In genomic region chr17:7482742-7483088, GRCh38 we compare ENCODE assay signal across 9 cellular contexts. TPM values are rescaled to one million over a fixed set of nuclear protein-coding genes. Genes with fewer than 3 reads are reported as not detected.
DNase-seq lines count a peak whose midpoint lies in the region; ATAC-seq, FAIRE-seq and TF ChIP-seq lines count a peak whose summit lies in the region.
"Not testable (repeated sequence)": the region's sequence is repeated elsewhere in the genome, so short reads cannot be mapped to it uniquely, and the experiment has no call there.
"Had no signal": no experiment of that assay in that cellular context is flagged by ENCODE, and none has a peak within 500 bp of the region (broad histone marks: within the 10 kb centered on the region; RNA-seq: fewer than 3 reads in every experiment).

No MANE protein-coding gene starts in this region.

- not testable (repeated sequence) for H2AFZ ChIP-seq in IMR-90 (replicated peaks; ENCODE audit: low read length, poor library complexity); HepG2 (ENCODE audit: low read length)

- H4K91ac ChIP-seq in IMR-90 (ENCODE audit: insufficient read depth, low read depth, low read length) = peak overlapping the region; percentile 100

- POLR2A ChIA-PET in IMR-90 (lab: Charles Lee; ENCODE audit: unreplicated experiment) = not testable (repeated sequence)
- POLR2A ChIA-PET in HepG2 (lab: Yijun Ruan, JAX) = interaction anchor here (2.6 to 5.5 kb wide), 4 partner anchors 7 to 79 kb away, joined by 19 to 41 read pairs (median 26); partner anchors contain the start of genes CHRNB1, TMEM102 and TMEM256

- not testable (repeated sequence) for ATAC-seq in IMR-90 (ENCODE audit: low read depth); HepG2

- H3K4me1 ChIP-seq in IMR-90 (ENCODE audit: control insufficient read depth, insufficient read depth, low read length) = peaks cover 13% of the 10 kb centered on the region
- H3K4me1 ChIP-seq in ascending aorta = peaks cover 12 to 42% of the 10 kb centered on the region in 2 donors
- H3K4me1 ChIP-seq in HepG2 (ENCODE audit: insufficient read depth, low read length) = peaks cover 62% of the 10 kb centered on the region
- peaks cover 44 to 46% of the 10 kb centered on the region in 2 experiments for H3K4me1 ChIP-seq in neutrophil (ENCODE audit: control insufficient read depth in 1 of 2, insufficient read depth in 1 of 2, low read depth in 1 of 2, low read length in 1 of 2)

- 50% methylated on average over 1 of the region's 6 CpGs; no CpG with 5 or more reads in 1 of the 2 experiments for WGBS in IMR-90 (ENCODE audit: extremely low coverage in 2 of 2, insufficient read length in 1 of 2), 2 experiments
- WGBS in HepG2 (ENCODE audit: low lambda C conversion rate) = 52% methylated on average over 6 of the region's 6 CpGs

- peaks cover 5 to 64% of the 10 kb centered on the region in 2 experiments; a peak in 3 of 4 replicates for H3K79me1 ChIP-seq in IMR-90 (ENCODE audit: low read depth in 1 of 2, low read length in 2 of 2)

- H3K36me3 ChIP-seq in IMR-90 (ENCODE audit: control insufficient read depth, insufficient read depth, low read length); ascending aorta; HepG2 (replicated peaks in 1 of 2; ENCODE audit: control insufficient read depth in 1 of 2, insufficient read depth in 2 of 2, low read length in 2 of 2); neutrophil: not testable (repeated sequence)
- H3K36me3 ChIP-seq in WERI-Rb-1 = peaks cover 20% of the 10 kb centered on the region

- TF ChIP-seq CTCF in C4-2B (conservative IDR thresholded peaks at IDR 0.05); IMR-90 (conservative IDR thresholded peaks at IDR 0.05; ENCODE audit: low read depth, low read length); WERI-Rb-1 (IDR thresholded peaks at IDR 0.05; ENCODE audit: low read depth, low read length); ascending aorta (IDR thresholded peaks at IDR 0.05); HepG2 (CRISPR knock-in tag; IDR thresholded peaks at IDR 0.05); neutrophil (IDR thresholded peaks at IDR 0.05): not testable (repeated sequence)

- H2AK5ac ChIP-seq in IMR-90 (ENCODE audit: low read depth, low read length) = peak overlapping the region; percentile 98

- H3K4me2 ChIP-seq in IMR-90 (ENCODE audit: low read depth, low read length) = peak overlapping the region; percentile 93
- H3K4me2 ChIP-seq in HepG2 (ENCODE audit: low read depth, low read length) = peak overlapping the region; percentile 94

- not testable (repeated sequence) for TF ChIP-seq POLR2A in IMR-90 (IDR thresholded peaks at IDR 0.05; ENCODE audit: low read depth, low read length); HepG2 (IDR thresholded peaks at IDR 0.05; ENCODE audit: insufficient read depth in 1 of 2, low read depth in 2 of 2, low read length in 2 of 2)

- H2BK20ac ChIP-seq in IMR-90 (ENCODE audit: low read depth, low read length) = not testable (repeated sequence)

- H3K79me2 ChIP-seq in HepG2 (ENCODE audit: insufficient read depth, low read length) = peaks cover 48% of the 10 kb centered on the region

- peak overlapping the region; percentile 98 for H3K9ac ChIP-seq in IMR-90 (ENCODE audit: low read depth, low read length)
- H3K9ac ChIP-seq in HepG2 (ENCODE audit: insufficient read depth, low read depth, low read length) = peak overlapping the region; percentile 95

- not testable (repeated sequence) for H3K56ac ChIP-seq in IMR-90 (ENCODE audit: extremely low read depth, insufficient read depth, low read length)

- H4K8ac ChIP-seq in IMR-90 (ENCODE audit: low read depth in 2 of 2, low read length in 2 of 2) = peak overlapping the region; percentile 91 to 98

- intact Hi-C loops in IMR-90 (cut with micrococcal nuclease) = loop anchor here (5.0 kb wide), 1 partner anchor 205 kb away; the partner anchor contains the start of genes TP53 and WRAP53
- intact Hi-C loops in ascending aorta (cut with DNase I) = loop anchor here (5.0 to 10.0 kb wide), 3 partner anchors 202 to 675 kb away; partner anchors contain the start of genes CYB5D1, NAA38, TMEM88 and TP53
- intact Hi-C loops in HepG2 (cut with micrococcal nuclease; ENCODE audit: unreplicated experiment) = loop anchor here (5.0 kb wide), 3 partner anchors 35 to 125 kb away; partner anchors contain the start of genes CHRNB1, TMEM256 and TMEM95

- CTCF ChIA-PET in IMR-90 (lab: Yijun Ruan, JAX); HepG2 (lab: Yijun Ruan, JAX; ENCODE audit: low intra/inter-chr PET ratio, low total read pairs): not testable (repeated sequence)

- H3K27ac ChIP-seq in C4-2B = peak overlapping the region; percentile 93; the same call in 1 of the 2 replicates
- H3K27ac ChIP-seq in IMR-90 (ENCODE audit: insufficient read depth, low read length) = peak overlapping the region; percentile 99
- H3K27ac ChIP-seq in WERI-Rb-1 = peak overlapping the region; percentile 100
- peak overlapping the region; percentile 98 to 100 for H3K27ac ChIP-seq in ascending aorta
- H3K27ac ChIP-seq in epithelial cell of prostate = peak overlapping the region; percentile 87
- peak overlapping the region; percentile 100 for H3K27ac ChIP-seq in HepG2 (ENCODE audit: extremely low read length, insufficient read depth, low read length)
- peak overlapping the region; percentile 99 for H3K27ac ChIP-seq in neutrophil
- H3K27ac ChIP-seq in substantia nigra (ENCODE audit: low read depth, low read length, poor library complexity, severe bottlenecking) = peak overlapping the region; percentile 100

- not testable (repeated sequence) for DNase-seq in IMR-90; WERI-Rb-1; ascending aorta (ENCODE audit: low spot score in 2 of 2); epithelial cell of prostate (ENCODE audit: low read depth, low spot score); HepG2 (ENCODE audit: low spot score); substantia nigra (lab: John Stamatoyannopoulos, UW)

- H4K20me1 ChIP-seq in IMR-90 (ENCODE audit: insufficient read depth, low read length) = peaks cover 38% of the 10 kb centered on the region
- peaks cover 26% of the 10 kb centered on the region for H4K20me1 ChIP-seq in HepG2 (ENCODE audit: insufficient read depth, low read length)

- dilution Hi-C loops in IMR-90 (cut with HindIII; ENCODE audit: low sequenced_read_pairs, unreplicated experiment) = not testable (repeated sequence)

- TF ChIP-seq RAD21 in IMR-90 (IDR thresholded peaks at IDR 0.05; ENCODE audit: low read length); HepG2 (CRISPR knock-in tag; IDR thresholded peaks at IDR 0.05): not testable (repeated sequence)

- H4K5ac ChIP-seq in IMR-90 (ENCODE audit: low read depth, low read length) = peak overlapping the region; percentile 98

- H2AK9ac ChIP-seq in IMR-90 (replicated peaks; ENCODE audit: low read depth, low read length, poor library complexity) = not testable (repeated sequence)

- H2BK15ac ChIP-seq in IMR-90 (ENCODE audit: low read depth, low read length) = peak overlapping the region; percentile 82; the same call in 1 of the 3 replicates

- not testable (repeated sequence) for H3K9me1 ChIP-seq in IMR-90 (ENCODE audit: insufficient read depth, low read length)

- BruUV-seq in IMR-90 (replicated peaks; lab: Mats Ljungman, UMichigan); HepG2 (replicated peaks; lab: Mats Ljungman, UMichigan): not testable (repeated sequence)

- H3K4me3 ChIP-seq in IMR-90 (ENCODE audit: insufficient read depth, low read depth, low read length) = not testable (repeated sequence)
- H3K4me3 ChIP-seq in WERI-Rb-1 (ENCODE audit: low read depth, low read length) = peak overlapping the region; percentile 97
- peak overlapping the region; percentile 71 to 84 for H3K4me3 ChIP-seq in ascending aorta
- peak overlapping the region in 2 of 3 experiments; percentile 75 to 90; a peak in 4 of 6 replicates for H3K4me3 ChIP-seq in HepG2 (replicated peaks in 1 of 3; ENCODE audit: insufficient read depth in 1 of 3, low read depth in 2 of 3, low read length in 3 of 3)
- peak overlapping the region; percentile 70 to 89 for H3K4me3 ChIP-seq in neutrophil (ENCODE audit: low read depth in 1 of 2, low read length in 1 of 2)

- not testable (repeated sequence) for TF ChIP-seq EP300 in HepG2 (IDR thresholded peaks at IDR 0.05; ENCODE audit: low read depth in 2 of 2, low read length in 2 of 2); HepG2 (CRISPR knock-in tag; IDR thresholded peaks at IDR 0.05; ENCODE audit: borderline replicate concordance)

- peak overlapping the region; percentile 100 for H3K23ac ChIP-seq in IMR-90 (ENCODE audit: low read depth, low read length)

- not testable (repeated sequence) for H3K27me3 ChIP-seq in IMR-90 (ENCODE audit: control insufficient read depth, insufficient read depth, low read length); WERI-Rb-1 (ENCODE audit: insufficient read depth, low read depth, severe bottlenecking); ascending aorta; HepG2 (ENCODE audit: control insufficient read depth in 1 of 2, insufficient read depth in 2 of 2, low read length in 2 of 2); neutrophil

- peak overlapping the region; percentile 100; the same call in 1 of the 2 replicates for H2BK120ac ChIP-seq in IMR-90 (ENCODE audit: low read depth, low read length)

- peak overlapping the region; percentile 95 for H3K18ac ChIP-seq in IMR-90 (ENCODE audit: low read depth, low read length)

- H3K4ac ChIP-seq in IMR-90 (ENCODE audit: low read depth, low read length) = peak overlapping the region; percentile 100

- in situ Hi-C loops in IMR-90 (cut with MboI; ENCODE audit: low sequenced_read_pairs); HepG2 (cut with HindIII; ENCODE audit: extremely low pct_ligation_motif_present, low pct_unique_long_range_greater_than_20kb): not testable (repeated sequence)

- FAIRE-seq in HepG2 (lab: Jason Lieb, UNC) = not testable (repeated sequence)

- not testable (repeated sequence) for H3K9me3 ChIP-seq in IMR-90 (ENCODE audit: control insufficient read depth, insufficient read depth, low read length); WERI-Rb-1 (ENCODE audit: severe bottlenecking); ascending aorta; HepG2 (ENCODE audit: low read length); neutrophil

- H2BK5ac ChIP-seq in IMR-90 (ENCODE audit: low read depth, low read length, poor library complexity, severe bottlenecking) = peak overlapping the region; percentile 100

- peak overlapping the region; percentile 100 for H3K14ac ChIP-seq in IMR-90 (replicated peaks; ENCODE audit: low read depth, low read length)

RNA-seq across cellular contexts. Expression of gene POLR2A, which starts 1.5 kb away (rescaled TPM):
- total RNA-seq in IMR-90 (2012; rRNA removed) (56.4 and 56.6 TPM in 2 replicates), ascending aorta (69.5 TPM), HepG2 (2016; rRNA removed; fragmentation: Illumina TruSeq; extraction: Trizol) (17.8 and 63.2 TPM in 2 replicates)
- polyA plus RNA-seq in IMR-90 (2012; rRNA removed) (38.4 and 54.0 TPM in 2 replicates), HepG2 (2011; rRNA removed) (17.2 and 18.3 TPM in 2 replicates)
- 27.6 and 39.2 TPM in 2 replicates for polyA plus RNA-seq in IMR-90 (2012; cell fraction: cytosol; rRNA removed)
- 56.8 and 69.7 TPM in 2 replicates for polyA plus RNA-seq in IMR-90 (2012; cell fraction: nucleus; rRNA removed; ENCODE audit: low replicate concordance)
- total RNA-seq in HepG2 (2016; cell fraction: cytosol; rRNA removed; fragmentation: Illumina TruSeq; extraction: Trizol; ENCODE audit: low read depth) = 31.8 and 37.1 TPM in 2 replicates
- total RNA-seq in HepG2 (2016; cell fraction: insoluble cytoplasmic fraction; rRNA removed; fragmentation: Illumina TruSeq; extraction: Trizol) = 16.0 and 50.4 TPM in 2 replicates
- total RNA-seq in HepG2 (2016; cell fraction: membrane; rRNA removed; fragmentation: Illumina TruSeq; extraction: Trizol) = 16.5 and 17.5 TPM in 2 replicates
- total RNA-seq in HepG2 (2016; cell fraction: nucleus; rRNA removed; fragmentation: Illumina TruSeq; extraction: Trizol) = 46.2 and 49.6 TPM in 2 replicates
- 4.8 and 6.3 TPM in 2 replicates for polyA plus RNA-seq in HepG2 (2011; cell fraction: cytosol; rRNA removed)
- polyA plus RNA-seq in HepG2 (2011; cell fraction: nucleus; rRNA removed) = 85.5 and 109 TPM in 2 replicates
- polyA plus RNA-seq in HepG2 (2012) = 43.9 and 44.8 TPM in 2 replicates
- polyA plus RNA-seq in HepG2 (2016; cell fraction: cytosol; fragmentation: Illumina TruSeq; extraction: Trizol; ENCODE audit: low read depth) = 1.2 and 1.6 TPM in 2 replicates
- polyA plus RNA-seq in HepG2 (2016; cell fraction: insoluble cytoplasmic fraction; fragmentation: Illumina TruSeq; extraction: Trizol; ENCODE audit: low read depth) = 25.1 and 41.6 TPM in 2 replicates
- polyA plus RNA-seq in HepG2 (2016; cell fraction: membrane; fragmentation: Illumina TruSeq; extraction: Trizol; ENCODE audit: low read depth) = 2.8 and 4.1 TPM in 2 replicates
- polyA plus RNA-seq in HepG2 (2016; cell fraction: nucleus; fragmentation: Illumina TruSeq; extraction: Trizol; ENCODE audit: insufficient read depth, low read depth) = 62.8 and 68.8 TPM in 2 replicates
- 200 and 209 TPM in 2 replicates for polyA minus RNA-seq in HepG2 (2011; rRNA and poly(A)+ RNA removed; ENCODE audit: low replicate concordance)
- 71.5 and 80.7 TPM in 2 replicates for polyA minus RNA-seq in HepG2 (2011; cell fraction: cytosol; rRNA and poly(A)+ RNA removed)
- polyA minus RNA-seq in HepG2 (2011; cell fraction: nucleus; rRNA and poly(A)+ RNA removed) = 159 and 190 TPM in 2 replicates

RNA-seq across cellular contexts. Expression of gene SLC35G6, which starts 1.5 kb away (rescaled TPM):
- total RNA-seq in IMR-90 (2012; rRNA removed) (not detected in 2 replicates), ascending aorta (not detected), HepG2 (2016; rRNA removed; fragmentation: Illumina TruSeq; extraction: Trizol) (0.07 TPM in 1 of 2 replicates, not detected in the other)
- polyA plus RNA-seq in IMR-90 (2012; rRNA removed) (not detected in 2 replicates), HepG2 (2011; rRNA removed) (0.04 TPM in 1 of 2 replicates, not detected in the other)
- not detected in 2 replicates for polyA plus RNA-seq in IMR-90 (2012; cell fraction: cytosol; rRNA removed)
- not detected in 2 replicates for polyA plus RNA-seq in IMR-90 (2012; cell fraction: nucleus; rRNA removed; ENCODE audit: low replicate concordance)
- total RNA-seq in HepG2 (2016; cell fraction: cytosol; rRNA removed; fragmentation: Illumina TruSeq; extraction: Trizol; ENCODE audit: low read depth) = not detected in 2 replicates
- not detected in 2 replicates for total RNA-seq in HepG2 (2016; cell fraction: insoluble cytoplasmic fraction; rRNA removed; fragmentation: Illumina TruSeq; extraction: Trizol)
- not detected in 2 replicates for total RNA-seq in HepG2 (2016; cell fraction: membrane; rRNA removed; fragmentation: Illumina TruSeq; extraction: Trizol)
- total RNA-seq in HepG2 (2016; cell fraction: nucleus; rRNA removed; fragmentation: Illumina TruSeq; extraction: Trizol) = not detected in 2 replicates
- not detected in 2 replicates for polyA plus RNA-seq in HepG2 (2011; cell fraction: cytosol; rRNA removed)
- not detected in 2 replicates for polyA plus RNA-seq in HepG2 (2011; cell fraction: nucleus; rRNA removed)
- 0.09 and 0.16 TPM in 2 replicates for polyA plus RNA-seq in HepG2 (2012)
- polyA plus RNA-seq in HepG2 (2016; cell fraction: cytosol; fragmentation: Illumina TruSeq; extraction: Trizol; ENCODE audit: low read depth) = not detected in 2 replicates
- not detected in 2 replicates for polyA plus RNA-seq in HepG2 (2016; cell fraction: insoluble cytoplasmic fraction; fragmentation: Illumina TruSeq; extraction: Trizol; ENCODE audit: low read depth)
- polyA plus RNA-seq in HepG2 (2016; cell fraction: membrane; fragmentation: Illumina TruSeq; extraction: Trizol; ENCODE audit: low read depth) = not detected in 2 replicates
- polyA plus RNA-seq in HepG2 (2016; cell fraction: nucleus; fragmentation: Illumina TruSeq; extraction: Trizol; ENCODE audit: insufficient read depth, low read depth) = not detected in 2 replicates
- polyA minus RNA-seq in HepG2 (2011; rRNA and poly(A)+ RNA removed; ENCODE audit: low replicate concordance) = not detected in 2 replicates
- polyA minus RNA-seq in HepG2 (2011; cell fraction: cytosol; rRNA and poly(A)+ RNA removed) = not detected in 2 replicates
- polyA minus RNA-seq in HepG2 (2011; cell fraction: nucleus; rRNA and poly(A)+ RNA removed) = not detected in 2 replicates
- total RNA-seq: LHCN-M2 had no signal

RNA-seq across cellular contexts. Expression of gene ZBTB4, which starts 3.3 kb away (rescaled TPM):
- total RNA-seq in IMR-90 (2012; rRNA removed) (6.3 and 8.3 TPM in 2 replicates), ascending aorta (67.9 TPM), HepG2 (2016; rRNA removed; fragmentation: Illumina TruSeq; extraction: Trizol) (3.3 and 4.3 TPM in 2 replicates)
- polyA plus RNA-seq in IMR-90 (2012; rRNA removed) (20.1 and 20.3 TPM in 2 replicates), HepG2 (2011; rRNA removed) (7.4 and 7.9 TPM in 2 replicates)
- polyA plus RNA-seq in IMR-90 (2012; cell fraction: cytosol; rRNA removed) = 12.2 and 17.4 TPM in 2 replicates
- polyA plus RNA-seq in IMR-90 (2012; cell fraction: nucleus; rRNA removed; ENCODE audit: low replicate concordance) = 49.1 and 50.3 TPM in 2 replicates
- 0.40 and 0.53 TPM in 2 replicates for total RNA-seq in HepG2 (2016; cell fraction: cytosol; rRNA removed; fragmentation: Illumina TruSeq; extraction: Trizol; ENCODE audit: low read depth)
- 3.5 and 4.2 TPM in 2 replicates for total RNA-seq in HepG2 (2016; cell fraction: insoluble cytoplasmic fraction; rRNA removed; fragmentation: Illumina TruSeq; extraction: Trizol)
- 2.0 and 2.1 TPM in 2 replicates for total RNA-seq in HepG2 (2016; cell fraction: membrane; rRNA removed; fragmentation: Illumina TruSeq; extraction: Trizol)
- 4.9 and 5.7 TPM in 2 replicates for total RNA-seq in HepG2 (2016; cell fraction: nucleus; rRNA removed; fragmentation: Illumina TruSeq; extraction: Trizol)
- 5.5 and 5.7 TPM in 2 replicates for polyA plus RNA-seq in HepG2 (2011; cell fraction: cytosol; rRNA removed)
- polyA plus RNA-seq in HepG2 (2011; cell fraction: nucleus; rRNA removed) = 16.5 and 17.2 TPM in 2 replicates
- 7.9 and 9.5 TPM in 2 replicates for polyA plus RNA-seq in HepG2 (2012)
- polyA plus RNA-seq in HepG2 (2016; cell fraction: cytosol; fragmentation: Illumina TruSeq; extraction: Trizol; ENCODE audit: low read depth) = 0.25 and 0.36 TPM in 2 replicates
- polyA plus RNA-seq in HepG2 (2016; cell fraction: insoluble cytoplasmic fraction; fragmentation: Illumina TruSeq; extraction: Trizol; ENCODE audit: low read depth) = 4.0 and 4.5 TPM in 2 replicates
- 1.1 and 1.4 TPM in 2 replicates for polyA plus RNA-seq in HepG2 (2016; cell fraction: membrane; fragmentation: Illumina TruSeq; extraction: Trizol; ENCODE audit: low read depth)
- polyA plus RNA-seq in HepG2 (2016; cell fraction: nucleus; fragmentation: Illumina TruSeq; extraction: Trizol; ENCODE audit: insufficient read depth, low read depth) = 10.4 and 11.2 TPM in 2 replicates
- polyA minus RNA-seq in HepG2 (2011; rRNA and poly(A)+ RNA removed; ENCODE audit: low replicate concordance) = 19.5 and 24.6 TPM in 2 replicates
- 6.2 and 7.2 TPM in 2 replicates for polyA minus RNA-seq in HepG2 (2011; cell fraction: cytosol; rRNA and poly(A)+ RNA removed)
- polyA minus RNA-seq in HepG2 (2011; cell fraction: nucleus; rRNA and poly(A)+ RNA removed) = 12.5 and 14.9 TPM in 2 replicates

RNA-seq across cellular contexts. Expression of gene CHRNB1, which starts 37.9 kb away (rescaled TPM):
- total RNA-seq in IMR-90 (2012; rRNA removed) = 4.2 and 4.3 TPM in 2 replicates
- 6.0 and 6.4 TPM in 2 replicates for polyA plus RNA-seq in IMR-90 (2012; rRNA removed)
- 7.0 and 8.0 TPM in 2 replicates for polyA plus RNA-seq in IMR-90 (2012; cell fraction: cytosol; rRNA removed)
- polyA plus RNA-seq in IMR-90 (2012; cell fraction: nucleus; rRNA removed; ENCODE audit: low replicate concordance) = 0.76 and 1.6 TPM in 2 replicates
- total RNA-seq in ascending aorta = 5.0 TPM
- total RNA-seq in HepG2 (2016; rRNA removed; fragmentation: Illumina TruSeq; extraction: Trizol) = 3.6 and 5.4 TPM in 2 replicates
- 2.0 and 3.3 TPM in 2 replicates for total RNA-seq in HepG2 (2016; cell fraction: cytosol; rRNA removed; fragmentation: Illumina TruSeq; extraction: Trizol; ENCODE audit: low read depth)
- 3.8 and 6.3 TPM in 2 replicates for total RNA-seq in HepG2 (2016; cell fraction: insoluble cytoplasmic fraction; rRNA removed; fragmentation: Illumina TruSeq; extraction: Trizol)
- total RNA-seq in HepG2 (2016; cell fraction: membrane; rRNA removed; fragmentation: Illumina TruSeq; extraction: Trizol) = 5.4 and 5.7 TPM in 2 replicates
- 4.3 and 6.2 TPM in 2 replicates for total RNA-seq in HepG2 (2016; cell fraction: nucleus; rRNA removed; fragmentation: Illumina TruSeq; extraction: Trizol)
- 33.7 and 39.6 TPM in 2 replicates for polyA plus RNA-seq in HepG2 (2011; rRNA removed)
- 31.4 and 33.2 TPM in 2 replicates for polyA plus RNA-seq in HepG2 (2011; cell fraction: cytosol; rRNA removed)
- polyA plus RNA-seq in HepG2 (2011; cell fraction: nucleus; rRNA removed) = 39.4 and 43.0 TPM in 2 replicates
- 19.3 and 22.8 TPM in 2 replicates for polyA plus RNA-seq in HepG2 (2012)
- polyA plus RNA-seq in HepG2 (2016; cell fraction: cytosol; fragmentation: Illumina TruSeq; extraction: Trizol; ENCODE audit: low read depth) = 4.4 and 6.0 TPM in 2 replicates
- polyA plus RNA-seq in HepG2 (2016; cell fraction: insoluble cytoplasmic fraction; fragmentation: Illumina TruSeq; extraction: Trizol; ENCODE audit: low read depth) = 10.0 and 13.6 TPM in 2 replicates
- 9.9 and 11.0 TPM in 2 replicates for polyA plus RNA-seq in HepG2 (2016; cell fraction: membrane; fragmentation: Illumina TruSeq; extraction: Trizol; ENCODE audit: low read depth)
- 23.1 and 25.7 TPM in 2 replicates for polyA plus RNA-seq in HepG2 (2016; cell fraction: nucleus; fragmentation: Illumina TruSeq; extraction: Trizol; ENCODE audit: insufficient read depth, low read depth)
- polyA minus RNA-seq in HepG2 (2011; rRNA and poly(A)+ RNA removed; ENCODE audit: low replicate concordance) = 2.6 and 35.4 TPM in 2 replicates
- 6.4 and 7.2 TPM in 2 replicates for polyA minus RNA-seq in HepG2 (2011; cell fraction: cytosol; rRNA and poly(A)+ RNA removed)
- polyA minus RNA-seq in HepG2 (2011; cell fraction: nucleus; rRNA and poly(A)+ RNA removed) = 9.0 and 9.9 TPM in 2 replicates

RNA-seq across cellular contexts. Expression of gene FGF11, which starts 43.4 kb away (rescaled TPM):
- total RNA-seq in IMR-90 (2012; rRNA removed) (0.18 and 0.28 TPM in 2 replicates), ascending aorta (0.32 TPM), HepG2 (2016; rRNA removed; fragmentation: Illumina TruSeq; extraction: Trizol) (0.20 and 0.55 TPM in 2 replicates)
- polyA plus RNA-seq in IMR-90 (2012; rRNA removed) (0.99 and 1.1 TPM in 2 replicates), HepG2 (2011; rRNA removed) (7.0 and 7.6 TPM in 2 replicates)
- 0.96 and 1.8 TPM in 2 replicates for polyA plus RNA-seq in IMR-90 (2012; cell fraction: cytosol; rRNA removed)
- polyA plus RNA-seq in IMR-90 (2012; cell fraction: nucleus; rRNA removed; ENCODE audit: low replicate concordance) = 3.8 and 3.9 TPM in 2 replicates
- total RNA-seq in HepG2 (2016; cell fraction: cytosol; rRNA removed; fragmentation: Illumina TruSeq; extraction: Trizol; ENCODE audit: low read depth) = 0.35 and 0.40 TPM in 2 replicates
- 0.22 and 0.37 TPM in 2 replicates for total RNA-seq in HepG2 (2016; cell fraction: insoluble cytoplasmic fraction; rRNA removed; fragmentation: Illumina TruSeq; extraction: Trizol)
- 0.52 and 0.77 TPM in 2 replicates for total RNA-seq in HepG2 (2016; cell fraction: membrane; rRNA removed; fragmentation: Illumina TruSeq; extraction: Trizol)
- 0.13 and 0.53 TPM in 2 replicates for total RNA-seq in HepG2 (2016; cell fraction: nucleus; rRNA removed; fragmentation: Illumina TruSeq; extraction: Trizol)
- 4.4 and 5.5 TPM in 2 replicates for polyA plus RNA-seq in HepG2 (2011; cell fraction: cytosol; rRNA removed)
- 11.9 and 12.6 TPM in 2 replicates for polyA plus RNA-seq in HepG2 (2011; cell fraction: nucleus; rRNA removed)
- 4.0 and 6.3 TPM in 2 replicates for polyA plus RNA-seq in HepG2 (2012)
- polyA plus RNA-seq in HepG2 (2016; cell fraction: cytosol; fragmentation: Illumina TruSeq; extraction: Trizol; ENCODE audit: low read depth) = 0.61 and 0.87 TPM in 2 replicates
- 0.62 and 1.0 TPM in 2 replicates for polyA plus RNA-seq in HepG2 (2016; cell fraction: insoluble cytoplasmic fraction; fragmentation: Illumina TruSeq; extraction: Trizol; ENCODE audit: low read depth)
- polyA plus RNA-seq in HepG2 (2016; cell fraction: membrane; fragmentation: Illumina TruSeq; extraction: Trizol; ENCODE audit: low read depth) = 1.2 TPM in 2 replicates
- polyA plus RNA-seq in HepG2 (2016; cell fraction: nucleus; fragmentation: Illumina TruSeq; extraction: Trizol; ENCODE audit: insufficient read depth, low read depth) = 1.1 and 1.6 TPM in 2 replicates
- polyA minus RNA-seq in HepG2 (2011; rRNA and poly(A)+ RNA removed; ENCODE audit: low replicate concordance) = 3.3 and 7.7 TPM in 2 replicates
- 2.0 and 2.3 TPM in 2 replicates for polyA minus RNA-seq in HepG2 (2011; cell fraction: cytosol; rRNA and poly(A)+ RNA removed)
- 1.1 and 1.2 TPM in 2 replicates for polyA minus RNA-seq in HepG2 (2011; cell fraction: nucleus; rRNA and poly(A)+ RNA removed)
